Comparison of ENCODE assay signal across 20 cellular contexts in the genomic region with DNA sequence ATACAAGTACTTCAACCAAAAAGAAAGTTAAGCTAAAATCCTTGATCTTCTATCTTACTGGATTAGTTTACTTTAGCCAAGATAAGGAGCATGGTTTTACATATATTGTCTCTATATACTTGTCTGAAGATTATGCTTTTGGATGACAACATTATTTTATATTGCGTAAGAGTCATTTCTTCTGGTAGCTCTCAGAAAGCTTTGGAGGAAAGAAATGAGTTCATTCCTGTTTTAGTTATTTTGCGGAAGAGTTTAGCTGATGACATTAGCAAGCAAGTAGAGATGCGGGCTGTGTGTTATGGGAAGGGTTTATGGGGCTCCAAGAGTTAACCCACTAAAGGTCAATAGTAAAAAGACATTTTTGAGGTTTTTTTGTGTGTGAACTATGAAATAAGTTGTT.
"Had no signal": no experiment of that assay in that cellular context is flagged by ENCODE, and none has a peak within 500 bp of the region (broad histone marks: within the 10 kb centered on the region; RNA-seq: fewer than 3 reads in every experiment).

No MANE protein-coding gene starts in this region.

- DNase-seq: dorsolateral prefrontal cortex; effector CD4-positive, alpha-beta T cell; head of caudate nucleus; left cardiac atrium; left lung; mesenchymal stem cell; midbrain; naive thymus-derived CD4-positive, alpha-beta T cell; sigmoid colon; spleen; stimulated activated CD4-positive, alpha-beta T cell treated with anti-CD3 and anti-CD28 coated beads, Interleukin-4, amount 100 ng/mL, for 4 hours; stimulated activated naive CD8-positive, alpha-beta T cell treated with anti-CD3 and anti-CD28 coated beads, Interleukin-15, Interleukin-2, amounts not matched to agents 100 U/mL and 50 U/mL, for 24 hours; substantia nigra; testis; tibial artery had no signal

- H3K4me1 ChIP-seq: left lung, neural progenitor cell, prostate gland, right atrium auricular region, sigmoid colon, spleen, testis, tibial artery had no signal

- H3K4me2 ChIP-seq: neural progenitor cell had no signal

- FAIRE-seq: colon, frontal cortex had no signal

- H3K36me3 ChIP-seq: left lung, neural progenitor cell, prostate gland, right atrium auricular region, sigmoid colon, spleen, tibial artery had no signal

- H3K9me3 ChIP-seq: left lung, prostate gland, right atrium auricular region, sigmoid colon, spleen, testis, tibial artery had no signal

- H3K4me3 ChIP-seq: dorsolateral prefrontal cortex, left lung, neural progenitor cell, prostate gland, right atrium auricular region, sigmoid colon, spleen, testis, tibial artery had no signal

- H3K9ac ChIP-seq: neural progenitor cell had no signal

- H3K27ac ChIP-seq: dorsolateral prefrontal cortex, left lung, neural progenitor cell, prostate gland, right atrium auricular region, sigmoid colon, spleen, testis, tibial artery had no signal

- H3K27me3 ChIP-seq: dorsolateral prefrontal cortex, left lung, neural progenitor cell, right atrium auricular region, sigmoid colon, spleen, testis, tibial artery had no signal
